In genomic region chr1:116835161-116835560, GRCh38 we compare ENCODE assay signal across 1 cellular context.
TF ChIP-seq lines count a peak whose summit lies in the region.

No MANE protein-coding gene starts in this region.

TF ChIP-seq in H1, 55 proteins besides CTCF, POLR2A, EP300 and RAD21:
- TF ChIP-seq E2F6 (IDR thresholded peaks at IDR 0.05) (no peak), GABPA (IDR thresholded peaks at IDR 0.05; ENCODE audit: borderline replicate concordance, insufficient read depth, low read length) (no peak), POU5F1 (IDR thresholded peaks at IDR 0.05; ENCODE audit: low read depth, low read length) (no peak)
TF ChIP-seq in H1: peak in this region for 0.
